Comparison of ENCODE assay signal across 32 cellular contexts in the genomic region with DNA sequence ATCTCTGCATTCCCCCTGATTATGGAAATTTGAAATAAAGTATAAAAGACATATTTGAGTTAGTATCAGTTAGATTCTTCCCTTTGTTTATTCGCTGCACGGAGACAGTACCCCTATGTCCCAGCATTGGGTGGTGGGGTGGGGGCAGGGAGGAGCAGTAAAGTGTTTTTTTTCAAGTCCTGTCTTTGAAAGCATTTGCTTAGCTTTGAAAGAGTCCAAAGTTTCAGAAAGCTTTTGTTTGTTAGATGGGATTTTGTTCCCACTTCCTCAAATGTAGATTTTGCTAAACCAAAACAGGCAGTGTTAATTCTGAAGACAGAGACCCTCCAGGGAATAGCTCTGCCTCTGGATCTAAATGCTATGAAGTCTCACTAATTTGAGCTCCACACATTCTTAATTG.
"Had no signal": no experiment of that assay in that cellular context is flagged by ENCODE, and none has a peak within 500 bp of the region (broad histone marks: within the 10 kb centered on the region; RNA-seq: fewer than 3 reads in every experiment).

No MANE protein-coding gene starts in this region.

- H3K4me1 ChIP-seq: ascending aorta had no signal

- H3K9me3 Mint-ChIP-seq: activated CD4-positive, alpha-beta T cell treated with anti-CD3 and anti-CD28 coated beads, Interleukin-2, amount 10 ng/mL, durations not matched to agents 7 days and 5 days; activated naive CD4-positive, alpha-beta T cell treated with anti-CD3 and anti-CD28 coated beads, Interleukin-2, amount 50 U/mL, for 24 hours; activated naive CD8-positive, alpha-beta T cell treated with anti-CD3 and anti-CD28 coated beads, Interleukin-2, amount 10 ng/mL, durations not matched to agents 7 days and 5 days; activated T-cell treated with anti-CD3 and anti-CD28 coated beads, Interleukin-2, amount 50 U/mL, for 24 hours; activated T-helper 2 cell treated with anti-CD3 and anti-CD28 coated beads, Interferon-gamma antibody, Interleukin-2, Interleukin-4, amounts not matched to agents 10 μg/mL and 5 μg/mL and 100 μg/mL, durations not matched to agents 14 hours and 24 hours and 36 hours; central memory CD8-positive, alpha-beta T cell had no signal

- H3K27ac ChIP-seq: ascending aorta, cardiac muscle cell, RWPE1, WERI-Rb-1 had no signal

- H3K4me3 Mint-ChIP-seq: activated CD4-positive, alpha-beta T cell treated with anti-CD3 and anti-CD28 coated beads for 36 hours; activated CD4-positive, alpha-beta T cell treated with anti-CD3 and anti-CD28 coated beads, Interleukin-2, amount 10 ng/mL, durations not matched to agents 7 days and 5 days; activated CD8-positive, alpha-beta T cell treated with anti-CD3 and anti-CD28 coated beads, Interleukin-2, amount 10 ng/mL, durations not matched to agents 7 days and 5 days; activated naive CD4-positive, alpha-beta T cell treated with anti-CD3 and anti-CD28 coated beads, Interleukin-2, amount 50 U/mL, for 24 hours; activated naive CD8-positive, alpha-beta T cell treated with anti-CD3 and anti-CD28 coated beads, Interleukin-2, amount 10 ng/mL, durations not matched to agents 7 days and 5 days; activated T-cell treated with anti-CD3 and anti-CD28 coated beads, Interleukin-2, amount 50 U/mL, for 24 hours; central memory CD8-positive, alpha-beta T cell had no signal

- DNase-seq: activated CD4-positive, alpha-beta T cell treated with anti-CD3 and anti-CD28 coated beads for 36 hours; activated CD4-positive, alpha-beta T cell treated with anti-CD3 and anti-CD28 coated beads, Interleukin-2, amount 10 ng/mL, durations not matched to agents 7 days and 5 days; activated CD4-positive, alpha-beta T cell treated with anti-CD3 and anti-CD28 coated beads, Interleukin-2, amount 50 U/mL, for 48 hours; activated CD8-positive, alpha-beta T cell treated with anti-CD3 and anti-CD28 coated beads, Interleukin-2, amount 10 ng/mL, durations not matched to agents 7 days and 5 days; activated gamma-delta T cell; activated naive CD4-positive, alpha-beta T cell treated with Interleukin-2 at 50 U/mL for 16 hours; activated naive CD8-positive, alpha-beta T cell treated with anti-CD3 and anti-CD28 coated beads, Interleukin-2, amount 10 ng/mL, durations not matched to agents 7 days and 5 days; activated T-cell treated with anti-CD3 and anti-CD28 coated beads, Interleukin-2, amount 50 U/mL, for 24 hours; amygdala; MM.1S; MV-4-11; NCI-H1092; NCI-H1436 treated with DMSO at 0.1 percent for 48 hours; NCI-H1694 treated with DMSO at 0.1 percent for 48 hours; NCI-H2029; NCI-H345; NCI-H524 treated with DMSO at 0.1 percent for 48 hours; PC-3; SIG-M5; SW 1271; T-helper 1 cell; T-helper 2 cell; T-helper 9 cell; WERI-Rb-1 had no signal

- H3K27me3 ChIP-seq: ascending aorta, cardiac muscle cell had no signal

- H3K4me1 Mint-ChIP-seq: activated CD4-positive, alpha-beta T cell treated with anti-CD3 and anti-CD28 coated beads for 36 hours; activated CD4-positive, alpha-beta T cell treated with anti-CD3 and anti-CD28 coated beads, Interleukin-2, amount 10 ng/mL, durations not matched to agents 7 days and 5 days; activated naive CD4-positive, alpha-beta T cell treated with anti-CD3 and anti-CD28 coated beads, Interleukin-2, amount 50 U/mL, for 24 hours; activated naive CD8-positive, alpha-beta T cell treated with anti-CD3 and anti-CD28 coated beads, Interleukin-2, amount 10 ng/mL, durations not matched to agents 7 days and 5 days; central memory CD8-positive, alpha-beta T cell had no signal

- FAIRE-seq: RCC 7860 had no signal

- H3K27ac Mint-ChIP-seq: activated CD4-positive, alpha-beta T cell treated with anti-CD3 and anti-CD28 coated beads for 36 hours; activated CD4-positive, alpha-beta T cell treated with anti-CD3 and anti-CD28 coated beads, Interleukin-2, amount 10 ng/mL, durations not matched to agents 7 days and 5 days; activated CD8-positive, alpha-beta T cell treated with anti-CD3 and anti-CD28 coated beads, Interleukin-2, amount 10 ng/mL, durations not matched to agents 7 days and 5 days; activated naive CD4-positive, alpha-beta T cell treated with anti-CD3 and anti-CD28 coated beads, Interleukin-2, amount 50 U/mL, for 24 hours; activated naive CD8-positive, alpha-beta T cell treated with anti-CD3 and anti-CD28 coated beads, Interleukin-2, amount 10 ng/mL, durations not matched to agents 7 days and 5 days; activated T-cell treated with anti-CD3 and anti-CD28 coated beads, Interleukin-2, amount 50 U/mL, for 24 hours; activated T-helper 2 cell treated with anti-CD3 and anti-CD28 coated beads, Interferon-gamma antibody, Interleukin-2, Interleukin-4, amounts not matched to agents 10 μg/mL and 5 μg/mL and 100 μg/mL, durations not matched to agents 14 hours and 24 hours and 36 hours had no signal

- H3K36me3 ChIP-seq: ascending aorta, cardiac muscle cell, WERI-Rb-1 had no signal

- H3K9me3 ChIP-seq: ascending aorta had no signal

- H3K4me3 ChIP-seq: ascending aorta, cardiac muscle cell had no signal

- ATAC-seq: activated CD4-positive, alpha-beta T cell treated with anti-CD3 and anti-CD28 coated beads for 36 hours; activated CD8-positive, alpha-beta T cell treated with anti-CD3 and anti-CD28 coated beads, Interleukin-2, amount 10 ng/mL, durations not matched to agents 7 days and 5 days; PC-3; Right ventricle myocardium inferior had no signal

- H3K36me3 Mint-ChIP-seq: activated naive CD4-positive, alpha-beta T cell treated with anti-CD3 and anti-CD28 coated beads, Interleukin-2, amount 50 U/mL, for 24 hours; activated naive CD8-positive, alpha-beta T cell treated with anti-CD3 and anti-CD28 coated beads, Interleukin-2, amount 10 ng/mL, durations not matched to agents 7 days and 5 days had no signal
